12 cellular contexts compared by ENCODE assay signal in the genomic region with DNA sequence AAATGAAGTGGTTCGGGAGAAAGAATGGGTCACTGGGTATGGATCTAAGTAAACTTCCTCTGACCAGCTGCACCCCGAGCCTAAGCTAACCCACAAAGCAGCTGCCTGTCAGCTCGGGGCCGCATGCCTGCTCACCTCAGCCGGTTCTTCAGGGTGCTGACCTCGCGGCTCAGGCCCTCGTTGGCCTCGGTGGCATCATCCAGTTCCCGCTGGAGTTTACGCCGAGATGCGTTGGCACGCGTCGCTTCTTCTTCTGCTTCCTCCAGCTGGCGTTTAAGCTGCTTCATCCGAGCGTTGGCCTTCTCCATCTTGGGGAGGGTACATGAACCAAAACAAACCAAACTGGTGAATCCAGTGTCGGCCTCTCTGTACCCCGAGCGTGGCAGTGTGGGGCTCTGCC. TPM values are rescaled to one million over a fixed set of nuclear protein-coding genes. Genes with fewer than 3 reads are reported as not detected.
DNase-seq lines count a peak whose midpoint lies in the region; ATAC-seq lines count a peak whose summit lies in the region.
"Had no signal": no experiment of that assay in that cellular context is flagged by ENCODE, and none has a peak within 500 bp of the region (broad histone marks: within the 10 kb centered on the region; RNA-seq: fewer than 3 reads in every experiment).

No MANE protein-coding gene starts in this region.

- H3K4me3 ChIP-seq in H7 (ENCODE audit: insufficient read depth, low read depth, low read length), result no peak overlapping the region
- H3K4me3 ChIP-seq: A549 had no signal

- DNase-seq in H7 (peak; percentile 26), T-helper 17 cell (no peak), mesenteric fat pad (ENCODE audit: low spot score) (peak; percentile 87), LoVo (ENCODE audit: low spot score) (no peak), NCI-H1417 (lab: John Stamatoyannopoulos, UW) (no peak), hepatic stellate cell (ENCODE audit: low spot score) (no peak)
- DNase-seq in stimulated activated naive B cell treated with anti-CD40 and anti-IgM and Interleukin-4, amounts not matched to agents 10 μg/mL and 1 μg/mL and 100 μg/mL, for 72 hours, result no peak
- DNase-seq: BE2C; CD4-positive, alpha-beta memory T cell; DMS79 had no signal

- no peaks in the 10 kb centered on the region for H3K27me3 Mint-ChIP-seq in T-helper 17 cell
- no peaks in the 10 kb centered on the region for H3K27me3 Mint-ChIP-seq in stimulated activated naive B cell treated with anti-CD40 and anti-IgM and Interleukin-4, amounts not matched to agents 10 μg/mL and 1 μg/mL and 100 μg/mL, for 72 hours
- H3K27me3 Mint-ChIP-seq: CD4-positive, alpha-beta memory T cell had no signal

- no peaks in the 10 kb centered on the region for H3K27me3 ChIP-seq in H7 (ENCODE audit: control insufficient read depth, insufficient read depth, low read length)
- H3K27me3 ChIP-seq: BE2C had no signal

- H3K4me3 Mint-ChIP-seq in T-helper 17 cell, result no peak overlapping the region
- H3K4me3 Mint-ChIP-seq in stimulated activated naive B cell treated with anti-CD40 and anti-IgM and Interleukin-4, amounts not matched to agents 10 μg/mL and 1 μg/mL and 100 μg/mL, for 72 hours, result no peak overlapping the region
- H3K4me3 Mint-ChIP-seq: CD4-positive, alpha-beta memory T cell had no signal

- peaks cover 9% of the 10 kb centered on the region for H3K36me3 Mint-ChIP-seq in T-helper 17 cell (ENCODE audit: low read depth)
- H3K36me3 Mint-ChIP-seq in stimulated activated naive B cell treated with anti-CD40 and anti-IgM and Interleukin-4, amounts not matched to agents 10 μg/mL and 1 μg/mL and 100 μg/mL, for 72 hours, result peaks cover 38 to 79% of the 10 kb centered on the region in 2 donors

- H3K4me1 Mint-ChIP-seq in T-helper 17 cell, result peaks cover 7% of the 10 kb centered on the region
- no peaks in the 10 kb centered on the region for H3K4me1 Mint-ChIP-seq in stimulated activated naive B cell treated with anti-CD40 and anti-IgM and Interleukin-4, amounts not matched to agents 10 μg/mL and 1 μg/mL and 100 μg/mL, for 72 hours

- peak overlapping the region; percentile 53 for H3K27ac Mint-ChIP-seq in T-helper 17 cell
- peak overlapping the region; percentile 51 for H3K27ac Mint-ChIP-seq in stimulated activated naive B cell treated with anti-CD40 and anti-IgM and Interleukin-4, amounts not matched to agents 10 μg/mL and 1 μg/mL and 100 μg/mL, for 72 hours
- H3K27ac Mint-ChIP-seq: CD4-positive, alpha-beta memory T cell had no signal

- H3K9me3 Mint-ChIP-seq in stimulated activated naive B cell treated with anti-CD40 and anti-IgM and Interleukin-4, amounts not matched to agents 10 μg/mL and 1 μg/mL and 100 μg/mL, for 72 hours, result no peaks in the 10 kb centered on the region

- no peaks in the 10 kb centered on the region for H3K9me3 ChIP-seq in T-helper 17 cell (ENCODE audit: control insufficient read depth, low read length, poor library complexity, severe bottlenecking)
- H3K9me3 ChIP-seq: A549, BE2C had no signal

- H3K36me3 ChIP-seq in H7 (replicated peaks; ENCODE audit: control insufficient read depth, insufficient read depth, low read length), result peaks cover 53% of the 10 kb centered on the region

- ATAC-seq in T-helper 17 cell (no peak), GM18858 (IDR thresholded peaks at IDR 0.05; ENCODE audit: unreplicated experiment) (no peak)
- ATAC-seq in stimulated activated naive B cell treated with anti-CD40 and anti-IgM and Interleukin-4, amounts not matched to agents 10 μg/mL and 1 μg/mL and 100 μg/mL, for 72 hours (replicated peaks), result no peak

RNA-seq across cellular contexts. Expression of gene NDEL1, which starts 41.1 kb away (rescaled TPM):
- 18.6 and 32.8 TPM in 2 replicates for total RNA-seq in H7 (2014; rRNA removed; shearing (Covaris generic))
- 100 to 1,000 TPM; 259 to 267 TPM for total RNA-seq in T-helper 17 cell
- 112 TPM for total RNA-seq in mesenteric fat pad

Comparison
In these comparisons a context has a peak if more than half of its experiments do, and no peak if none do; other contexts are left out.
1. DNase-seq: peak in H7 (single experiment) and mesenteric fat pad (single experiment); none in T-helper 17 cell (0 of 3), stimulated activated naive B cell treated with anti-CD40 and anti-IgM and Interleukin-4, amounts not matched to agents 10 μg/mL and 1 μg/mL and 100 μg/mL, for 72 hours (single experiment), LoVo (single experiment), NCI-H1417 (0 of 3) and hepatic stellate cell (single experiment).